Comparison of ENCODE assay signal across 8 cellular contexts in the genomic region with DNA sequence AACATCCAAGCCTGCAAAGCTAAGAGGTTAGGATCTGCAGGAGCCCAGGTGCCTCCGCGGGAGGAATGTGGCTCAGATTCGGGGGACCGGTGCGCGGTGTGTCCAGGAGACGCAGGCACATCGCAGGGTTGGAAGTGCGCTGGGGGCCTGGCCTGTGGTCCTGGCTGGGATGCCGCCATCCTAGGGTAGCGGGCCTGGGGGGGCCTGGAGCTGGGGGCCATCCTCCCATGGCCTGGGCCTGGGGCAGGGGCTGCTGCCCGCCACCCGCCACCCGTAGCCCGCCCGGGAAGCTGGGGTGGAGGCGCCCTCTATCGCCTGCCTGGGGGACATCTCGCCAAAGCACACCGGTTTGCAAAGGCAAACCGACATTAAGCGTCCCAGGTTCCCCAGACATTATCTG.
DNase-seq lines count a peak whose midpoint lies in the region; TF ChIP-seq lines count a peak whose summit lies in the region.

No MANE protein-coding gene starts in this region.

- H3K4me1 ChIP-seq in NT2/D1 (ENCODE audit: insufficient read depth, insufficient read length) (peaks cover 5% of the 10 kb centered on the region), vagina (no peaks in the 10 kb centered on the region)

- peak; percentile 31 for TF ChIP-seq CTCF in fibroblast of pulmonary artery (IDR thresholded peaks at IDR 0.05; ENCODE audit: low read length, missing control alignments)
- peak in 1 of 3 experiments; percentile 32 for TF ChIP-seq CTCF in vagina (IDR thresholded peaks at IDR 0.05)

- no peaks in the 10 kb centered on the region for H3K36me3 ChIP-seq in NT2/D1 (ENCODE audit: insufficient read depth, insufficient read length, low read length)
- H3K36me3 ChIP-seq in vagina = no peaks in the 10 kb centered on the region

- in situ Hi-C loops in G401 (cut with HindIII; ENCODE audit: low sequenced_read_pairs) = no loop called here

- intact Hi-C loops in posterior cingulate gyrus (cut with DNase I) (loop anchor here (1.0 to 2.0 kb wide), 2 partner anchors 215 to 272 kb away; partner anchors contain the start of gene PRDM16), vagina (cut with DNase I) (loop anchor here (5.0 kb wide), 1 partner anchor 272 kb away; no protein-coding TSS in a partner anchor)

- no peak for TF ChIP-seq POLR2A in vagina (IDR thresholded peaks at IDR 0.05)

- H3K9ac ChIP-seq in NT2/D1 (ENCODE audit: insufficient read length, low read depth) = no peak overlapping the region

- H3K4me3 ChIP-seq in NT2/D1 (ENCODE audit: insufficient read length, low read depth) (no peak overlapping the region), fibroblast of pulmonary artery (replicated peaks; ENCODE audit: low read depth, low read length) (no peak overlapping the region), vagina (no peak overlapping the region)

- no peak overlapping the region for H3K27ac ChIP-seq in vagina

- DNase-seq in G401 (ENCODE audit: low spot score) = peak; percentile 2
- peak; percentile 5 for DNase-seq in NT2/D1 (ENCODE audit: low read depth, low spot score)
- DNase-seq in fibroblast of pulmonary artery (ENCODE audit: low read depth) = peak; percentile 1
- peak; percentile 40 to 93 (median 68) for DNase-seq in posterior cingulate gyrus
- no peak for DNase-seq in CD1c-positive myeloid dendritic cell (ENCODE audit: extremely low spot score)
- no peak for DNase-seq in NCI-H2171 (lab: John Stamatoyannopoulos, UW)
- no peak for DNase-seq in NCI-H2227 (lab: John Stamatoyannopoulos, UW; ENCODE audit: unreplicated experiment)
- DNase-seq in vagina (ENCODE audit: extremely low spot score in 2 of 2) = no peak

- H3K27me3 ChIP-seq in NT2/D1 (ENCODE audit: insufficient read depth, insufficient read length) = no peaks in the 10 kb centered on the region
- H3K27me3 ChIP-seq in vagina = no peaks in the 10 kb centered on the region

- H3K9me3 ChIP-seq in NT2/D1 (ENCODE audit: insufficient read depth, low read length) (no peaks in the 10 kb centered on the region), vagina (no peaks in the 10 kb centered on the region)

Comparison
In these comparisons a context has a peak if more than half of its experiments do, and no peak if none do; other contexts are left out.
1. DNase-seq: peak in G401 (single experiment), NT2/D1 (single experiment), fibroblast of pulmonary artery (single experiment) and posterior cingulate gyrus (10 of 10); none in CD1c-positive myeloid dendritic cell (single experiment), NCI-H2171 (single experiment), NCI-H2227 (single experiment) and vagina (0 of 2).